31 cellular contexts compared by ENCODE assay signal in the genomic region with DNA sequence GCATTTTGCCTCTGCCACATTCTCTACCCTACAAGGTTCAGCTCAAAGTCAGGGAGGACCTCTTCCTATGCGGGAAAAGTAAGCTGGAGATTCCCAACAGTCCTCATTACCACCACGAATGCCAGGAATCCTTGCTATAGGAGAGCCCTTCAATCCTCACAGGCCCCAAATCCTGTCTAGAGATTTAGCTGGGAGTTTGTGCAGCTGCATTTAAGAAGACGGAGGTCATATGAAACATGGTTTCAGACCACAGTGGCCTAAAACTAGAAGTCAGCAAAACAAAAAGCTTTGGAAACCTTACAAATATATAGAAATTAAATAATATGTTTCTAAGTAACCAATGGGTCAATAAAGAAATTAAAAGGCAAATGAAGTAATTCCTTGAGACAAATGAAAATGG.
"Had no signal": no experiment of that assay in that cellular context is flagged by ENCODE, and none has a peak within 500 bp of the region (broad histone marks: within the 10 kb centered on the region; RNA-seq: fewer than 3 reads in every experiment).

No MANE protein-coding gene starts in this region.

- ATAC-seq: activated CD8-positive, alpha-beta T cell treated with anti-CD3 and anti-CD28 coated beads for 36 hours; activated naive CD4-positive, alpha-beta T cell treated with anti-CD3 and anti-CD28 coated beads, Interleukin-2, amount 50 U/mL, for 72 hours; activated T-cell treated with anti-CD3 and anti-CD28 coated beads, Interleukin-2, amount 50 U/mL, for 4 hours; activated T-cell treated with anti-CD3 and anti-CD28 coated beads, Interleukin-2, amount 50 U/mL, for 72 hours; activated T-helper 17 cell treated with anti-CD3 and anti-CD28 coated beads, Interleukin-2, amount 50 U/mL, for 72 hours had no signal

- H3K4me3 ChIP-seq: adrenal gland, ascending aorta, cardiac muscle cell had no signal

- H3K27me3 ChIP-seq: adrenal gland, ascending aorta, cardiac muscle cell had no signal

- H3K36me3 ChIP-seq: adrenal gland, ascending aorta, cardiac muscle cell had no signal

- DNase-seq: activated B cell treated with CpG ODN at 0.5 μM for 24 hours; activated CD4-positive, alpha-beta memory T cell treated with anti-CD3 and anti-CD28 coated beads for 36 hours; activated CD4-positive, alpha-beta T cell treated with anti-CD3 and anti-CD28 coated beads for 4 hours; activated CD4-positive, alpha-beta T cell treated with anti-CD3 and anti-CD28 coated beads, Interleukin-2, amount 10 ng/mL, durations not matched to agents 24 days and 14 days; activated CD4-positive, alpha-beta T cell treated with anti-CD3 and anti-CD28 coated beads, Interleukin-2, amount 50 U/mL, for 1 hour; activated CD4-positive, alpha-beta T cell treated with anti-CD3 and anti-CD28 coated beads, Interleukin-2, amount 50 U/mL, for 4 hours; activated CD4-positive, CD25-positive, alpha-beta regulatory T cell treated with anti-CD3 and anti-CD28 coated beads, Interleukin-2, amount 50 U/mL, for 72 hours; activated CD8-positive, alpha-beta memory T cell treated with anti-CD3 and anti-CD28 coated beads, Interleukin-2, amount 50 U/mL, for 4 hours; activated CD8-positive, alpha-beta T cell treated with anti-CD3 and anti-CD28 coated beads for 36 hours; activated effector memory CD4-positive, alpha-beta T cell treated with anti-CD3 and anti-CD28 coated beads, Interleukin-2, amount 50 U/mL, for 16 hours; activated gamma-delta T cell treated with Interleukin-2 at 50 U/mL for 16 hours; activated naive CD4-positive, alpha-beta T cell; activated naive CD4-positive, alpha-beta T cell treated with anti-CD3 and anti-CD28 coated beads for 36 hours; activated naive CD4-positive, alpha-beta T cell treated with anti-CD3 and anti-CD28 coated beads, Interleukin-2, amount 50 U/mL, for 16 hours; activated naive CD8-positive, alpha-beta T cell treated with anti-CD3 and anti-CD28 coated beads for 36 hours; activated T-cell treated with anti-CD3 and anti-CD28 coated beads for 4 hours; activated T-cell treated with anti-CD3 and anti-CD28 coated beads, Interleukin-2, amount 50 U/mL, for 1 hour; activated T-cell treated with anti-CD3 and anti-CD28 coated beads, Interleukin-2, amount 50 U/mL, for 4 hours; activated T-cell treated with anti-CD3 and anti-CD28 coated beads, Interleukin-2, amount 50 U/mL, for 72 hours; adrenal gland; amniotic stem cell; anterior cingulate cortex; caudate nucleus; cerebellar nuclear complex; T-helper 2 cell; T-helper 9 cell had no signal

- H3K4me1 ChIP-seq: adrenal gland, ascending aorta had no signal

- H3K27ac ChIP-seq: adrenal gland, ascending aorta, cardiac muscle cell, VCaP had no signal

- H3K9me3 ChIP-seq: adrenal gland had no signal
